In genomic region chr11:1053121-1053901, GRCh38 we compare ENCODE assay signal across 19 cellular contexts. TPM values are rescaled to one million over a fixed set of nuclear protein-coding genes. Genes with fewer than 3 reads are reported as not detected.
A peak's percentile ranks its signal among the peaks of the same experiment; 100 is the strongest.
DNase-seq lines count a peak whose midpoint lies in the region; ATAC-seq and TF ChIP-seq lines count a peak whose summit lies in the region.
"Had no signal": no experiment of that assay in that cellular context is flagged by ENCODE, and none has a peak within 500 bp of the region (broad histone marks: within the 10 kb centered on the region; RNA-seq: fewer than 3 reads in every experiment).

No MANE protein-coding gene starts in this region.

- TF ChIP-seq CTCF in natural killer cell (IDR thresholded peaks at IDR 0.05) (no peak), mucosa of descending colon (IDR thresholded peaks at IDR 0.05) (no peak)

- H3K9me3 ChIP-seq in mucosa of descending colon = no peaks in the 10 kb centered on the region
- H3K9me3 ChIP-seq in aorta (ENCODE audit: control insufficient read depth, low read length) = no peaks in the 10 kb centered on the region

- H3K36me3 Mint-ChIP-seq in natural killer cell treated with Interleukin-12 subunit alpha and Interleukin-12 subunit beta and Interleukin-15 and Interleukin-18, amount 100 ng/mL, for 72 hours = no peaks in the 10 kb centered on the region
- H3K36me3 Mint-ChIP-seq in natural killer cell = no peaks in the 10 kb centered on the region
- H3K36me3 Mint-ChIP-seq: brain; naive thymus-derived CD8-positive, alpha-beta T cell had no signal

- H3K9me3 Mint-ChIP-seq in natural killer cell treated with Interleukin-12 subunit alpha and Interleukin-12 subunit beta and Interleukin-15 and Interleukin-18, amount 100 ng/mL, for 72 hours = no peaks in the 10 kb centered on the region
- no peaks in the 10 kb centered on the region for H3K9me3 Mint-ChIP-seq in natural killer cell
- H3K9me3 Mint-ChIP-seq: brain; naive thymus-derived CD8-positive, alpha-beta T cell had no signal

- H3K27me3 ChIP-seq in aorta (ENCODE audit: control insufficient read depth in 1 of 2, insufficient read depth in 2 of 2, low read length in 1 of 2) = no peaks in the 10 kb centered on the region

- no peak overlapping the region for H3K27ac Mint-ChIP-seq in natural killer cell treated with Interleukin-12 subunit alpha and Interleukin-12 subunit beta and Interleukin-15 and Interleukin-18, amount 100 ng/mL, for 72 hours
- H3K27ac Mint-ChIP-seq in natural killer cell = no peak overlapping the region
- H3K27ac Mint-ChIP-seq: brain; naive thymus-derived CD8-positive, alpha-beta T cell had no signal

- intact Hi-C loops in natural killer cell (cut with micrococcal nuclease) (no loop called here), mucosa of descending colon (cut with DNase I, micrococcal nuclease) (loop anchor here in 1 of 2 donors (5.0 kb wide), 1 partner anchor 206 kb away; no protein-coding TSS in a partner anchor), aorta (cut with DNase I) (loop anchor here in 1 of 2 donors (10.0 kb wide), 1 partner anchor 129 kb away; the partner anchor contains the start of gene AP2A2)

- no peak overlapping the region for H3K4me3 Mint-ChIP-seq in natural killer cell treated with Interleukin-12 subunit alpha and Interleukin-12 subunit beta and Interleukin-15 and Interleukin-18, amount 100 ng/mL, for 72 hours
- H3K4me3 Mint-ChIP-seq in natural killer cell = no peak overlapping the region
- H3K4me3 Mint-ChIP-seq: brain; naive thymus-derived CD8-positive, alpha-beta T cell had no signal

- H3K4me3 ChIP-seq in mucosa of descending colon (no peak overlapping the region), aorta (ENCODE audit: low read length in 2 of 2) (no peak overlapping the region)

- peaks cover 37% of the 10 kb centered on the region for H3K4me1 ChIP-seq in mucosa of descending colon (ENCODE audit: low read depth)
- H3K4me1 ChIP-seq in aorta (ENCODE audit: control insufficient read depth in 1 of 2, insufficient read depth in 2 of 2, low read length in 2 of 2) = no peaks in the 10 kb centered on the region

- H3K27ac ChIP-seq in aorta (ENCODE audit: low read depth in 1 of 2, low read length in 2 of 2) = no peak overlapping the region

- peak; percentile 59 for DNase-seq in natural killer cell treated with Interleukin-12 subunit alpha and Interleukin-12 subunit beta and Interleukin-15 and Interleukin-18, amount 100 ng/mL, for 72 hours (ENCODE audit: low spot score)
- DNase-seq in natural killer cell (no peak), UCSD-AML1 (lab: John Stamatoyannopoulos, UW; ENCODE audit: unreplicated experiment) (peak; percentile 33), mucosa of descending colon (peak; percentile 59 to 78 (median 67)), aorta (peak; percentile 47 to 70), activated gamma-delta T cell (lab: John Stamatoyannopoulos, UW) (no peak)
- DNase-seq: DMS 273 treated with DMSO at 0.1 percent for 48 hours; effector CD8-positive, alpha-beta T cell; hypothalamus; NCI-H1105; stimulated activated naive CD8-positive, alpha-beta T cell treated with anti-CD3 and anti-CD28 coated beads, Interleukin-15, Interleukin-2, amounts not matched to agents 100 U/mL and 50 U/mL, for 24 hours had no signal

- 37 to 44% methylated on average over 23 to 25 of the region's 25 CpGs for WGBS in aorta, 2 donors

- no peak for ATAC-seq in natural killer cell treated with Interleukin-12 subunit alpha and Interleukin-12 subunit beta and Interleukin-15 and Interleukin-18, amount 100 ng/mL, for 72 hours
- ATAC-seq in natural killer cell = no peak
- peak; percentile 32 for ATAC-seq in mucosa of descending colon
- no peak for ATAC-seq in aorta (ENCODE audit: low FRiP score)
- ATAC-seq in HG02763 (IDR thresholded peaks at IDR 0.05; ENCODE audit: unreplicated experiment) = no peak
- no peak for ATAC-seq in HG02870 (IDR thresholded peaks at IDR 0.05; ENCODE audit: unreplicated experiment)
- ATAC-seq: naive thymus-derived CD8-positive, alpha-beta T cell; stimulated activated naive CD8-positive, alpha-beta T cell treated with anti-CD3 and anti-CD28 coated beads, Interleukin-15, Interleukin-2, amounts not matched to agents 100 U/mL and 50 U/mL, for 24 hours had no signal

- H3K4me1 Mint-ChIP-seq in natural killer cell treated with Interleukin-12 subunit alpha and Interleukin-12 subunit beta and Interleukin-15 and Interleukin-18, amount 100 ng/mL, for 72 hours (ENCODE audit: low read depth in 2 of 2) = peaks cover 0 to 3% of the 10 kb centered on the region in 2 donors
- H3K4me1 Mint-ChIP-seq in natural killer cell = peaks cover 4 to 5% of the 10 kb centered on the region in 2 donors

- H3K27me3 Mint-ChIP-seq in natural killer cell treated with Interleukin-12 subunit alpha and Interleukin-12 subunit beta and Interleukin-15 and Interleukin-18, amount 100 ng/mL, for 72 hours = peaks cover 0 to 9% of the 10 kb centered on the region in 2 donors
- peaks cover 0 to 13% of the 10 kb centered on the region in 2 donors for H3K27me3 Mint-ChIP-seq in natural killer cell (ENCODE audit: low read depth in 2 of 2)
- H3K27me3 Mint-ChIP-seq: brain had no signal

- no peaks in the 10 kb centered on the region for H3K36me3 ChIP-seq in mucosa of descending colon (ENCODE audit: low read depth)
- H3K36me3 ChIP-seq in aorta (ENCODE audit: control insufficient read depth in 1 of 2, insufficient read depth in 2 of 2, low read length in 1 of 2) = no peaks in the 10 kb centered on the region

RNA-seq across cellular contexts. Expression of gene MUC6, which starts 16.8 kb away (rescaled TPM):
- total RNA-seq in natural killer cell treated with Interleukin-12 subunit alpha and Interleukin-12 subunit beta and Interleukin-15 and Interleukin-18, amount 100 ng/mL, for 72 hours = not detected
- total RNA-seq in natural killer cell = not detected
- not detected for total RNA-seq in mucosa of descending colon
- total RNA-seq in aorta = not detected
- under 1 TPM; under 0.01 to 0.49 TPM for polyA plus RNA-seq in aorta
- total RNA-seq: activated CD8-positive, alpha-beta memory T cell treated with anti-CD3 and anti-CD28 coated beads for 36 hours; naive thymus-derived CD8-positive, alpha-beta T cell; SK-MEL-5; skeletal muscle tissue had no signal
- polyA plus RNA-seq: naive thymus-derived CD8-positive, alpha-beta T cell had no signal

RNA-seq across cellular contexts. Expression of gene MUC2, which starts 21.4 kb away (rescaled TPM):
- total RNA-seq in natural killer cell treated with Interleukin-12 subunit alpha and Interleukin-12 subunit beta and Interleukin-15 and Interleukin-18, amount 100 ng/mL, for 72 hours = not detected
- not detected for total RNA-seq in natural killer cell
- 1,000 to 10,000 TPM in 2 of 3 donors, 100 to 1,000 TPM in 1; 379 to 1,246 (median 1,109) TPM for total RNA-seq in mucosa of descending colon
- under 1 TPM; 0.06 to 0.10 TPM for total RNA-seq in aorta
- polyA plus RNA-seq in aorta = 10 to 100 TPM in 1 of 2 donors, under 1 TPM in 1; 0.08 to 11.8 TPM
- total RNA-seq: activated CD8-positive, alpha-beta memory T cell treated with anti-CD3 and anti-CD28 coated beads for 36 hours; liver; naive thymus-derived CD8-positive, alpha-beta T cell; SK-MEL-5; skeletal muscle tissue had no signal
- polyA plus RNA-seq: naive thymus-derived CD8-positive, alpha-beta T cell had no signal

Comparison
In these comparisons a context has a peak if more than half of its experiments do, and no peak if none do; other contexts are left out.
1. DNase-seq: peak in natural killer cell treated with Interleukin-12 subunit alpha and Interleukin-12 subunit beta and Interleukin-15 and Interleukin-18, amount 100 ng/mL, for 72 hours (single experiment), UCSD-AML1 (single experiment), mucosa of descending colon (3 of 3) and aorta (2 of 2); none in natural killer cell (single experiment) and activated gamma-delta T cell (single experiment).
2. RNA of gene MUC2, which starts 21.4 kb away (total RNA-seq): 379 to 1,246 TPM in mucosa of descending colon; 0.06 to 0.10 TPM in aorta, not detected in natural killer cell treated with Interleukin-12 subunit alpha and Interleukin-12 subunit beta and Interleukin-15 and Interleukin-18, amount 100 ng/mL, for 72 hours and not detected in natural killer cell; every median in the first group is over 100 times any median in the second.